1 cellular context compared by ENCODE assay signal in the genomic region with DNA sequence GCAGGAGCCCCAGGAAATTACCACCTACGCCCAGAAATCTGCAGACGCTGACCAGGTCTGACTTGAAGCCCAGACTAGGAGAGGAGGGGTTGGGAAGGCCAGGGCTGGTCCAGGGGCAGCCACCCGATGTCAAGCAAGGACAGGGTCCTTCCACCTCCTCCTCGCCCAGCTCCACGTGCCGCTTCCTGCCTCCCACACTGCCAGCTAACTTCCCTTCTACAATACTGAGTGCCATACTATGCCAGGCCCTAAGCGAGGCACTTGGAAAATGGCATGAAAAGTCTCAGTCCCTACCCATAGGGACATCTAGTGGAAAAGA.
TF ChIP-seq lines count a peak whose summit lies in the region.

No MANE protein-coding gene starts in this region.

TF ChIP-seq in GM23338, 12 proteins besides CTCF, POLR2A, EP300 and RAD21 (continued from another document):
- TF ChIP-seq, protein P1, sequence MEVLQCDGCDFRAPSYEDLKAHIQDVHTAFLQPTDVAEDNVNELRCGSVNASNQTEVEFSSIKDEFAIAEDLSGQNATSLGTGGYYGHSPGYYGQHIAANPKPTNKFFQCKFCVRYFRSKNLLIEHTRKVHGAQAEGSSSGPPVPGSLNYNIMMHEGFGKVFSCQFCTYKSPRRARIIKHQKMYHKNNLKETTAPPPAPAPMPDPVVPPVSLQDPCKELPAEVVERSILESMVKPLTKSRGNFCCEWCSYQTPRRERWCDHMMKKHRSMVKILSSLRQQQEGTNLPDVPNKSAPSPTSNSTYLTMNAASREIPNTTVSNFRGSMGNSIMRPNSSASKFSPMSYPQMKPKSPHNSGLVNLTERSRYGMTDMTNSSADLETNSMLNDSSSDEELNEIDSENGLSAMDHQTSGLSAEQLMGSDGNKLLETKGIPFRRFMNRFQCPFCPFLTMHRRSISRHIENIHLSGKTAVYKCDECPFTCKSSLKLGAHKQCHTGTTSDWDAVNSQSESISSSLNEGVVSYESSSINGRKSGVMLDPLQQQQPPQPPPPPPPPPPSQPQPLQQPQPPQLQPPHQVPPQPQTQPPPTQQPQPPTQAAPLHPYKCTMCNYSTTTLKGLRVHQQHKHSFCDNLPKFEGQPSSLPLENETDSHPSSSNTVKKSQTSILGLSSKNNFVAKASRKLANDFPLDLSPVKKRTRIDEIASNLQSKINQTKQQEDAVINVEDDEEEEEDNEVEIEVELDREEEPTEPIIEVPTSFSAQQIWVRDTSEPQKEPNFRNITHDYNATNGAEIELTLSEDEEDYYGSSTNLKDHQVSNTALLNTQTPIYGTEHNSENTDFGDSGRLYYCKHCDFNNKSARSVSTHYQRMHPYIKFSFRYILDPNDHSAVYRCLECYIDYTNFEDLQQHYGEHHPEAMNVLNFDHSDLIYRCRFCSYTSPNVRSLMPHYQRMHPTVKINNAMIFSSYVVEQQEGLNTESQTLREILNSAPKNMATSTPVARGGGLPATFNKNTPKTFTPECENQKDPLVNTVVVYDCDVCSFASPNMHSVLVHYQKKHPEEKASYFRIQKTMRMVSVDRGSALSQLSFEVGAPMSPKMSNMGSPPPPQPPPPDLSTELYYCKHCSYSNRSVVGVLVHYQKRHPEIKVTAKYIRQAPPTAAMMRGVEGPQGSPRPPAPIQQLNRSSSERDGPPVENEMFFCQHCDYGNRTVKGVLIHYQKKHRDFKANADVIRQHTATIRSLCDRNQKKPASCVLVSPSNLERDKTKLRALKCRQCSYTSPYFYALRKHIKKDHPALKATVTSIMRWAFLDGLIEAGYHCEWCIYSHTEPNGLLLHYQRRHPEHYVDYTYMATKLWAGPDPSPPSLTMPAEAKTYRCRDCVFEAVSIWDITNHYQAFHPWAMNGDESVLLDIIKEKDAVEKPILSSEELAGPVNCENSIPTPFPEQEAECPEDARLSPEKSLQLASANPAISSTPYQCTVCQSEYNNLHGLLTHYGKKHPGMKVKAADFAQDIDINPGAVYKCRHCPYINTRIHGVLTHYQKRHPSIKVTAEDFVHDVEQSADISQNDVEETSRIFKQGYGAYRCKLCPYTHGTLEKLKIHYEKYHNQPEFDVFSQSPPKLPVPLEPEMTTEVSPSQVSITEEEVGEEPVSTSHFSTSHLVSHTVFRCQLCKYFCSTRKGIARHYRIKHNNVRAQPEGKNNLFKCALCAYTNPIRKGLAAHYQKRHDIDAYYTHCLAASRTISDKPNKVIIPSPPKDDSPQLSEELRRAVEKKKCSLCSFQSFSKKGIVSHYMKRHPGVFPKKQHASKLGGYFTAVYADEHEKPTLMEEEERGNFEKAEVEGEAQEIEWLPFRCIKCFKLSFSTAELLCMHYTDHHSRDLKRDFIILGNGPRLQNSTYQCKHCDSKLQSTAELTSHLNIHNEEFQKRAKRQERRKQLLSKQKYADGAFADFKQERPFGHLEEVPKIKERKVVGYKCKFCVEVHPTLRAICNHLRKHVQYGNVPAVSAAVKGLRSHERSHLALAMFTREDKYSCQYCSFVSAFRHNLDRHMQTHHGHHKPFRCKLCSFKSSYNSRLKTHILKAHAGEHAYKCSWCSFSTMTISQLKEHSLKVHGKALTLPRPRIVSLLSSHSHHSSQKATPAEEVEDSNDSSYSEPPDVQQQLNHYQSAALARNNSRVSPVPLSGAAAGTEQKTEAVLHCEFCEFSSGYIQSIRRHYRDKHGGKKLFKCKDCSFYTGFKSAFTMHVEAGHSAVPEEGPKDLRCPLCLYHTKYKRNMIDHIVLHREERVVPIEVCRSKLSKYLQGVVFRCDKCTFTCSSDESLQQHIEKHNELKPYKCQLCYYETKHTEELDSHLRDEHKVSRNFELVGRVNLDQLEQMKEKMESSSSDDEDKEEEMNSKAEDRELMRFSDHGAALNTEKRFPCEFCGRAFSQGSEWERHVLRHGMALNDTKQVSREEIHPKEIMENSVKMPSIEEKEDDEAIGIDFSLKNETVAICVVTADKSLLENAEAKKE (CRISPR knock-in tag; IDR thresholded peaks at IDR 0.05): no peak
- TF ChIP-seq EZH2 (IDR thresholded peaks at IDR 0.05; ENCODE audit: low read depth, unreplicated experiment) (no peak), EZH2phosphoT487 (IDR thresholded peaks at IDR 0.05; ENCODE audit: unreplicated experiment) (no peak), ZNF114 (CRISPR knock-in tag; IDR thresholded peaks at IDR 0.05) (no peak), JUNB (IDR thresholded peaks at IDR 0.05; ENCODE audit: unreplicated experiment) (no peak)
